In the genomic region with DNA sequence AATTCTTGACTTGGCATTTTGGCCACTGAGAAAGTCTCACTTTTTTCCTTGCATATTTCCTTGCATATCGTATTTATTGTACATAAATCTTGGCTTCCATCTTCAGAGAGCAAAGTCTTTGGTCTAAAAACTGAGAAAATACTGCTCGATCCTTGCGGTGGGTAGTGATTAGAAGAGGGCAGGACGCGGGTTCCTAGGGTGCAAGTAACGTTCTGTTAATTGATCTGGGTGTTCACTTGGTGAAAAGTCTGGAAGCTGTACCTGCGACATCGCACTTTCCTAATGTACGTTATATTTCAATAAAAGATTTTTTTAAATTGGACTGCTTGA, we compare ENCODE assay signal across 8 cellular contexts. TPM values are rescaled to one million over a fixed set of nuclear protein-coding genes. Genes with fewer than 3 reads are reported as not detected.
DNase-seq lines count a peak whose midpoint lies in the region; ATAC-seq, FAIRE-seq and TF ChIP-seq lines count a peak whose summit lies in the region.

No MANE protein-coding gene starts in this region.

- H2AFZ ChIP-seq in Loucy (ENCODE audit: low read length) (peak overlapping the region; percentile 18; the same call in 1 of the 2 replicates), H1 (ENCODE audit: low read length) (no peak overlapping the region)

- H2BK5ac ChIP-seq in H1 (ENCODE audit: low read depth, low read length), result no peak overlapping the region

- H3K79me2 ChIP-seq in Loucy (ENCODE audit: insufficient read depth, low read length), result peaks cover 40% of the 10 kb centered on the region
- peaks cover 3 to 21% of the 10 kb centered on the region in 2 experiments; a peak in 3 of 4 replicates for H3K79me2 ChIP-seq in H1 (ENCODE audit: control insufficient read depth in 1 of 2, insufficient read depth in 2 of 2, low read length in 2 of 2)

- TF ChIP-seq EP300 in H1 (IDR thresholded peaks at IDR 0.05; ENCODE audit: borderline replicate concordance in 1 of 2, low read depth in 2 of 2, low read length in 2 of 2), result no peak

- peak overlapping the region; percentile 81 for H3K4me2 ChIP-seq in Loucy (ENCODE audit: low read depth, low read length, poor library complexity, severe bottlenecking)
- H3K4me2 ChIP-seq in H1 (ENCODE audit: insufficient read depth in 1 of 2, low read depth in 2 of 2, low read length in 2 of 2), result peak overlapping the region; percentile 26 to 48

- no peak overlapping the region for H2BK15ac ChIP-seq in H1 (ENCODE audit: low read length)

- no peak overlapping the region for H3K56ac ChIP-seq in H1 (replicated peaks; ENCODE audit: insufficient read length, low read depth, low read length)

- TF ChIP-seq POLR2A in H1 (IDR thresholded peaks at IDR 0.05; ENCODE audit: control extremely low read depth in 1 of 2, low read depth in 2 of 2, low read length in 2 of 2), result no peak
- no peak for TF ChIP-seq POLR2A in gastrocnemius medialis (IDR thresholded peaks at IDR 0.05)

- CTCF ChIA-PET in H1 (lab: Charles Lee; ENCODE audit: partially characterized antibody), result interaction anchor here (0.7 to 4.4 kb wide), 4 partner anchors 10 to 140 kb away, joined by 3 to 35 read pairs (median 5); no protein-coding TSS in a partner anchor

- DNase-seq in H1 (ENCODE audit: low read depth in 1 of 2, low spot score in 2 of 2) (no peak), gastrocnemius medialis (no peak), globus pallidus (ENCODE audit: low spot score) (no peak), D721Med (ENCODE audit: insufficient read length, low spot score) (no peak), amygdala (lab: John Stamatoyannopoulos, UW) (no peak)

- peak overlapping the region; percentile 63 for H3K9ac ChIP-seq in Loucy (ENCODE audit: low read depth, low read length, poor library complexity, severe bottlenecking)
- H3K9ac ChIP-seq in H1 (replicated peaks in 1 of 4; ENCODE audit: extremely low read depth in 1 of 4, low read depth in 3 of 4, low read length in 3 of 4), result no peak overlapping the region; a peak in 2 of 7 replicates

- POLR2A ChIA-PET in H1 (lab: Charles Lee; ENCODE audit: partially characterized antibody), result interaction anchor here (0.7 to 1.6 kb wide), 11 partner anchors 8 to 161 kb away, joined by 3 to 6 read pairs (median 4); partner anchors contain the start of gene EXOC7

- H2AK5ac ChIP-seq in H1 (ENCODE audit: low read depth, low read length), result no peak overlapping the region

- no peak for TF ChIP-seq RAD21 in H1 (IDR thresholded peaks at IDR 0.05 in 1 of 2, conservative IDR thresholded peaks at IDR 0.05 in 1 of 2; ENCODE audit: low read depth in 2 of 2, low read length in 2 of 2)

- H4K91ac ChIP-seq in H1 (replicated peaks; ENCODE audit: insufficient read length, low read length), result no peak overlapping the region

- H3K9me3 ChIP-seq in Loucy (ENCODE audit: insufficient read depth, low read depth, low read length) (no peaks in the 10 kb centered on the region), H1 (ENCODE audit: insufficient read depth in 2 of 2, low read depth in 1 of 2, low read length in 1 of 2) (no peaks in the 10 kb centered on the region), gastrocnemius medialis (no peaks in the 10 kb centered on the region)

- H3K27ac ChIP-seq in H1 (ENCODE audit: low read depth, low read length) (no peak overlapping the region), gastrocnemius medialis (peak overlapping the region; percentile 76 to 95 (median 85))

- peaks cover 6% of the 10 kb centered on the region for H3F3A ChIP-seq in Loucy (ENCODE audit: low read depth)

- H4K20me1 ChIP-seq in Loucy (ENCODE audit: insufficient read depth, low read length, poor library complexity, severe bottlenecking) (peaks cover 30% of the 10 kb centered on the region), H1 (replicated peaks in 1 of 2; ENCODE audit: control insufficient read depth in 1 of 2, insufficient read depth in 2 of 2, low read length in 2 of 2) (no peaks in the 10 kb centered on the region)

- TF ChIP-seq CTCF in Loucy (conservative IDR thresholded peaks at IDR 0.05; ENCODE audit: low read length) (no peak; the same call in 1 of the 2 replicates), H1 (IDR thresholded peaks at IDR 0.05; ENCODE audit: control extremely low read depth in 1 of 3, insufficient read depth in 1 of 3, low read depth in 1 of 3, low read length in 3 of 3) (no peak), gastrocnemius medialis (IDR thresholded peaks at IDR 0.05 in 4 of 5, conservative IDR thresholded peaks at IDR 0.05 in 1 of 5) (no peak), D721Med (IDR thresholded peaks at IDR 0.05; ENCODE audit: insufficient read depth, missing control alignments) (no peak)

- H3K4me3 ChIP-seq in Loucy (ENCODE audit: low read length, poor library complexity, severe bottlenecking) (peak overlapping the region; percentile 59), H1 (ENCODE audit: extremely low read depth in 1 of 4, insufficient read depth in 2 of 4, low read depth in 3 of 4, low read length in 4 of 4) (peak overlapping the region in 2 of 4 experiments; percentile 9 to 50; a peak in 3 of 8 replicates), gastrocnemius medialis (peak overlapping the region in 3 of 4 donors; percentile 15 to 19 (median 15))

- FAIRE-seq in H1 (lab: Jason Lieb, UNC), result no peak
- FAIRE-seq in D721Med (lab: Jason Lieb, UNC), result no peak

- H2BK20ac ChIP-seq in H1 (ENCODE audit: low read length), result no peak overlapping the region

- no peak overlapping the region for H2BK120ac ChIP-seq in H1 (replicated peaks; ENCODE audit: low read depth, low read length)

- no peak overlapping the region for H3K14ac ChIP-seq in H1 (ENCODE audit: insufficient read length)

- whole genome bisulfite sequencing in H1 (ENCODE audit: extremely low coverage in 1 of 2, insufficient coverage in 1 of 2, insufficient read length in 1 of 2, insufficient replicate concordance in 2 of 2, low coverage in 1 of 2, low lambda C conversion rate in 2 of 2, missing lambda C conversion rate in 1 of 2), 2 experiments, result 69% methylated on average over 9 of the region's 9 CpGs; no CpG with 5 or more reads in 1 of the 2 experiments

- H3K36me3 ChIP-seq in Loucy (ENCODE audit: insufficient read depth, low read length) (no peaks in the 10 kb centered on the region), H1 (ENCODE audit: control insufficient read depth in 2 of 4, insufficient read depth in 4 of 4, low read length in 3 of 4) (no peaks in the 10 kb centered on the region), gastrocnemius medialis (no peaks in the 10 kb centered on the region)

- intact Hi-C loops in gastrocnemius medialis (cut with DNase I; ENCODE audit: low total_unique reads), result loop anchor here (2.0 to 10.0 kb wide), 3 partner anchors 24 to 480 kb away; partner anchors contain the start of genes MFSD11, RNF157, SRSF2 and UNK

- no peak overlapping the region for H4K8ac ChIP-seq in H1 (ENCODE audit: extremely low read depth, insufficient read depth, low read length)

- ATAC-seq in GM18867 (IDR thresholded peaks at IDR 0.05; ENCODE audit: unreplicated experiment) (peak; percentile 0), gastrocnemius medialis (no peak), GM18519 (IDR thresholded peaks at IDR 0.05; ENCODE audit: low FRiP score, unreplicated experiment) (no peak)

- H3K4me1 ChIP-seq in Loucy (ENCODE audit: insufficient read depth, low read length, poor library complexity, severe bottlenecking) (peaks cover 51% of the 10 kb centered on the region), H1 (replicated peaks in 1 of 4; ENCODE audit: control insufficient read depth in 3 of 4, insufficient read depth in 4 of 4, low read length in 3 of 4) (peaks cover 5 to 11% (median 7%) of the 10 kb centered on the region in 4 experiments), gastrocnemius medialis (peaks cover 47 to 52% of the 10 kb centered on the region in 2 donors)

- H4K5ac ChIP-seq in H1 (ENCODE audit: insufficient read length, low read depth, low read length), result no peak overlapping the region

- in situ Hi-C loops in gastrocnemius medialis (cut with MboI; ENCODE audit: low sequenced_read_pairs in 4 of 4), result no loop called here

- peaks cover 2% of the 10 kb centered on the region; the same call in 1 of the 2 replicates for H3K79me1 ChIP-seq in H1 (ENCODE audit: low read depth, low read length)

- no peak overlapping the region for H3K23ac ChIP-seq in H1 (ENCODE audit: insufficient read length)

- no peak overlapping the region for H2BK12ac ChIP-seq in H1 (ENCODE audit: low read depth, low read length)

- no peak overlapping the region for H3K4ac ChIP-seq in H1 (replicated peaks; ENCODE audit: insufficient read length, low read depth, low read length)

- H3K18ac ChIP-seq in H1 (ENCODE audit: extremely low read depth, low read length), result no peak overlapping the region

- H3K27me3 ChIP-seq in Loucy (ENCODE audit: insufficient read depth, low read length, poor library complexity, severe bottlenecking) (no peaks in the 10 kb centered on the region), H1 (replicated peaks in 1 of 4; ENCODE audit: control insufficient read depth in 3 of 4, extremely low read depth in 1 of 4, insufficient read depth in 3 of 4, low read length in 3 of 4) (no peaks in the 10 kb centered on the region; a peak in 1 of 7 replicates), gastrocnemius medialis (no peaks in the 10 kb centered on the region)

- no peaks in the 10 kb centered on the region for H3K23me2 ChIP-seq in H1 (ENCODE audit: low read depth, low read length)

- H3K9me2 ChIP-seq in Loucy (replicated peaks; ENCODE audit: low read depth, low read length), result no peaks in the 10 kb centered on the region

RNA-seq across cellular contexts. Expression of gene UBALD2, which starts 0.8 kb away (rescaled TPM):
- total RNA-seq in H1 (2021; fragmentation: NEBNext Ultra II Directional; extraction: Animal tissue kit (Norgen Biotek cat#: 25700)), result 22.6 and 25.6 TPM in 2 replicates
- 17.8 and 26.8 TPM in 2 replicates for polyA plus RNA-seq in H1 (2011; rRNA removed)
- polyA plus RNA-seq in H1 (2011; cell fraction: cytosol; rRNA removed), result 11.6 TPM
- polyA plus RNA-seq in H1 (2011; cell fraction: nucleus; rRNA removed), result 20.6 TPM
- 6.2 to 22.1 TPM (median 14.0 TPM) in 4 replicates for polyA plus RNA-seq in H1 (2012, experiment 1 of 2)
- polyA plus RNA-seq in H1 (2012, experiment 2 of 2), result 27.4 TPM
- 22.2 TPM for polyA plus RNA-seq in H1 (2013, experiment 1 of 2)
- polyA plus RNA-seq in H1 (2013, experiment 2 of 2), result 20.6 TPM
- 4.8 and 7.9 TPM in 2 replicates for polyA minus RNA-seq in H1 (2011; rRNA and poly(A)+ RNA removed)
- polyA minus RNA-seq in H1 (2011; cell fraction: cytosol; rRNA and poly(A)+ RNA removed), result 26.6 TPM
- polyA minus RNA-seq in H1 (2011; cell fraction: nucleus; rRNA and poly(A)+ RNA removed), result 13.2 TPM
- 100 to 1,000 TPM in 1 of 4 donors, 10 to 100 TPM in 3; 28.9 to 151 (median 52.2) TPM for total RNA-seq in gastrocnemius medialis

RNA-seq across cellular contexts. Expression of gene RNF157, which starts 24.1 kb away (rescaled TPM):
- total RNA-seq in H1 (2021; fragmentation: NEBNext Ultra II Directional; extraction: Animal tissue kit (Norgen Biotek cat#: 25700)), result 13.4 and 14.9 TPM in 2 replicates
- 16.7 and 20.2 TPM in 2 replicates for polyA plus RNA-seq in H1 (2011; rRNA removed)
- 15.2 TPM for polyA plus RNA-seq in H1 (2011; cell fraction: cytosol; rRNA removed)
- polyA plus RNA-seq in H1 (2011; cell fraction: nucleus; rRNA removed), result 17.4 TPM
- polyA plus RNA-seq in H1 (2012, experiment 1 of 2), result 13.0 to 30.8 TPM (median 18.2 TPM) in 4 replicates
- 10.9 TPM for polyA plus RNA-seq in H1 (2012, experiment 2 of 2)
- 9.3 TPM for polyA plus RNA-seq in H1 (2013, experiment 1 of 2)
- 9.7 TPM for polyA plus RNA-seq in H1 (2013, experiment 2 of 2)
- polyA minus RNA-seq in H1 (2011; rRNA and poly(A)+ RNA removed), result 27.8 and 31.8 TPM in 2 replicates
- 16.3 TPM for polyA minus RNA-seq in H1 (2011; cell fraction: cytosol; rRNA and poly(A)+ RNA removed)
- 15.9 TPM for polyA minus RNA-seq in H1 (2011; cell fraction: nucleus; rRNA and poly(A)+ RNA removed)
- total RNA-seq in gastrocnemius medialis, result 100 to 1,000 TPM in 1 of 4 donors, 10 to 100 TPM in 3; 50.5 to 142 (median 85.3) TPM

RNA-seq across cellular contexts. Expression of gene QRICH2, which starts 43.7 kb away (rescaled TPM):
- total RNA-seq in H1 (2021; fragmentation: NEBNext Ultra II Directional; extraction: Animal tissue kit (Norgen Biotek cat#: 25700)), result 2.8 and 3.2 TPM in 2 replicates
- 3.8 and 4.9 TPM in 2 replicates for polyA plus RNA-seq in H1 (2011; rRNA removed)
- 4.8 TPM for polyA plus RNA-seq in H1 (2011; cell fraction: cytosol; rRNA removed)
- polyA plus RNA-seq in H1 (2011; cell fraction: nucleus; rRNA removed), result 18.4 TPM
- polyA plus RNA-seq in H1 (2012, experiment 1 of 2), result 2.8 to 4.6 TPM (median 3.9 TPM) in 4 replicates
- 0.89 TPM for polyA plus RNA-seq in H1 (2012, experiment 2 of 2)
- 1.4 TPM for polyA plus RNA-seq in H1 (2013, experiment 1 of 2)
- polyA plus RNA-seq in H1 (2013, experiment 2 of 2), result 1.0 TPM
- 10.8 and 11.1 TPM in 2 replicates for polyA minus RNA-seq in H1 (2011; rRNA and poly(A)+ RNA removed)
- 2.0 TPM for polyA minus RNA-seq in H1 (2011; cell fraction: cytosol; rRNA and poly(A)+ RNA removed)
- 5.4 TPM for polyA minus RNA-seq in H1 (2011; cell fraction: nucleus; rRNA and poly(A)+ RNA removed)
- total RNA-seq in gastrocnemius medialis, result 1 to 10 TPM in 3 of 4 donors, under 1 TPM in 1; 0.59 to 2.4 (median 1.1) TPM
